In genomic region chr1:21652937-21653743, GRCh38 we compare ENCODE assay signal across 10 cellular contexts. TPM values are rescaled to one million over a fixed set of nuclear protein-coding genes. Genes with fewer than 3 reads are reported as not detected.
DNase-seq lines count a peak whose midpoint lies in the region; ATAC-seq and TF ChIP-seq lines count a peak whose summit lies in the region.
"Had no signal": no experiment of that assay in that cellular context is flagged by ENCODE, and none has a peak within 500 bp of the region (broad histone marks: within the 10 kb centered on the region; RNA-seq: fewer than 3 reads in every experiment).

No MANE protein-coding gene starts in this region.

- peaks cover 11 to 15% of the 10 kb centered on the region in 2 donors for H3K4me1 Mint-ChIP-seq in immature natural killer cell
- peaks cover 17% of the 10 kb centered on the region for H3K4me1 Mint-ChIP-seq in stimulated activated effector memory CD8-positive, alpha-beta T cell treated with anti-CD3 and anti-CD28 coated beads, Interleukin-12 subunit alpha, Interleukin-12 subunit beta, amount 100 ng/mL, for 72 hours

- no peak for ATAC-seq in stimulated activated effector memory CD8-positive, alpha-beta T cell treated with anti-CD3 and anti-CD28 coated beads, Interleukin-12 subunit alpha, Interleukin-12 subunit beta, amount 100 ng/mL, for 72 hours
- no peak for ATAC-seq in omental fat pad (ENCODE audit: low FRiP score)

- H3K27ac ChIP-seq in RWPE1, result peak overlapping the region; percentile 33
- no peak overlapping the region for H3K27ac ChIP-seq in WERI-Rb-1

- H3K27me3 ChIP-seq in WERI-Rb-1 (ENCODE audit: insufficient read depth, low read depth, severe bottlenecking), result no peaks in the 10 kb centered on the region

- peak overlapping the region; percentile 61 to 76 (median 67) for H3K4me3 Mint-ChIP-seq in immature natural killer cell
- peak overlapping the region; percentile 78 for H3K4me3 Mint-ChIP-seq in stimulated activated effector memory CD8-positive, alpha-beta T cell treated with anti-CD3 and anti-CD28 coated beads, Interleukin-12 subunit alpha, Interleukin-12 subunit beta, amount 100 ng/mL, for 72 hours

- no peak overlapping the region for H3K4me3 ChIP-seq in WERI-Rb-1 (ENCODE audit: low read depth, low read length)

- TF ChIP-seq CTCF in RWPE1 (conservative IDR thresholded peaks at IDR 0.05; ENCODE audit: low read depth) (no peak), WERI-Rb-1 (IDR thresholded peaks at IDR 0.05; ENCODE audit: low read depth, low read length) (no peak), omental fat pad (IDR thresholded peaks at IDR 0.05) (no peak)

- CTCF ChIA-PET in RWPE1 (lab: Yijun Ruan, JAX), result no interaction called here

- H3K9me3 Mint-ChIP-seq in immature natural killer cell, result peaks cover 0 to 2% (median 0%) of the 10 kb centered on the region in 6 donors
- H3K9me3 Mint-ChIP-seq in stimulated activated effector memory CD8-positive, alpha-beta T cell treated with anti-CD3 and anti-CD28 coated beads, Interleukin-12 subunit alpha, Interleukin-12 subunit beta, amount 100 ng/mL, for 72 hours, result no peaks in the 10 kb centered on the region

- peaks cover 2 to 12% (median 11%) of the 10 kb centered on the region in 3 donors for H3K27me3 Mint-ChIP-seq in immature natural killer cell (ENCODE audit: low read depth in 3 of 3)

- DNase-seq in NCI-H2227 (lab: John Stamatoyannopoulos, UW; ENCODE audit: unreplicated experiment) (peak; percentile 30), NCI-H2227 treated with DMSO at 0.1 percent for 48 hours (lab: John Stamatoyannopoulos, UW) (no peak), RWPE1 (ENCODE audit: low spot score) (no peak), immature natural killer cell (no peak), WERI-Rb-1 (no peak), activated gamma-delta T cell treated with Interleukin-2 at 50 U/mL for 16 hours (no peak), omental fat pad (ENCODE audit: low spot score) (no peak)
- DNase-seq in stimulated activated effector memory CD8-positive, alpha-beta T cell treated with anti-CD3 and anti-CD28 coated beads, Interleukin-12 subunit alpha, Interleukin-12 subunit beta, amount 100 ng/mL, for 72 hours (ENCODE audit: low spot score in 2 of 2), result no peak
- DNase-seq: NCI-H1048, NCI-H446 had no signal

- no peaks in the 10 kb centered on the region; the same call in none of the 2 replicates for H3K36me3 ChIP-seq in WERI-Rb-1

- POLR2A ChIA-PET in RWPE1 (lab: Yijun Ruan, JAX; ENCODE audit: low non-redundant PET), result no interaction called here

- no peaks in the 10 kb centered on the region for H3K36me3 Mint-ChIP-seq in immature natural killer cell
- no peaks in the 10 kb centered on the region for H3K36me3 Mint-ChIP-seq in stimulated activated effector memory CD8-positive, alpha-beta T cell treated with anti-CD3 and anti-CD28 coated beads, Interleukin-12 subunit alpha, Interleukin-12 subunit beta, amount 100 ng/mL, for 72 hours

- H3K27ac Mint-ChIP-seq in immature natural killer cell, result no peak overlapping the region
- H3K27ac Mint-ChIP-seq in stimulated activated effector memory CD8-positive, alpha-beta T cell treated with anti-CD3 and anti-CD28 coated beads, Interleukin-12 subunit alpha, Interleukin-12 subunit beta, amount 100 ng/mL, for 72 hours, result no peak overlapping the region

- no peaks in the 10 kb centered on the region for H3K9me3 ChIP-seq in WERI-Rb-1 (ENCODE audit: severe bottlenecking)

RNA-seq across cellular contexts. Expression of gene RAP1GAP, which starts 16.0 kb away (rescaled TPM):
- not detected for polyA plus RNA-seq in immature natural killer cell
- total RNA-seq in omental fat pad, result under 1 TPM in 3 of 4 donors, not detected in 1; 0.36 to 0.74 (median 0.38) TPM
